In genomic region chr4:135073389-135073788, GRCh38 we compare ENCODE assay signal across 35 cellular contexts.
"Had no signal": no experiment of that assay in that cellular context is flagged by ENCODE, and none has a peak within 500 bp of the region (broad histone marks: within the 10 kb centered on the region; RNA-seq: fewer than 3 reads in every experiment).

No MANE protein-coding gene starts in this region.

- H3K9me3 ChIP-seq: MG63 had no signal

- H3K4me3 ChIP-seq: MG63 had no signal

- H3K36me3 ChIP-seq: MG63 had no signal

- DNase-seq: Karpas-422, Kasumi-1, MG63, MM.1S, MV-4-11, NCI-H1048, NCI-H1092, NCI-H1092 treated with DMSO at 0.1 percent for 48 hours, NCI-H1105, NCI-H1105 treated with DMSO at 0.1 percent for 48 hours, NCI-H1417, NCI-H1417 treated with DMSO at 0.1 percent for 48 hours, NCI-H1436, NCI-H1436 treated with DMSO at 0.1 percent for 48 hours, NCI-H146, NCI-H1694, NCI-H1694 treated with DMSO at 0.1 percent for 48 hours, NCI-H187, NCI-H187 treated with DMSO at 0.1 percent for 48 hours, NCI-H1930, NCI-H2029, NCI-H2029 treated with DMSO at 0.1 percent for 48 hours, NCI-H2081, NCI-H2081 treated with DMSO at 0.1 percent for 48 hours, NCI-H2107, NCI-H2171, NCI-H2171 treated with DMSO at 0.1 percent for 48 hours, NCI-H2227 treated with DMSO at 0.1 percent for 48 hours, NCI-H226, NCI-H345, NCI-H446, NCI-H446 treated with DMSO at 0.1 percent for 48 hours, NCI-H510A, NCI-H510A treated with DMSO at 0.1 percent for 48 hours, NCI-H524 had no signal

- H3K27me3 ChIP-seq: MG63 had no signal
